Comparison of ENCODE assay signal across 8 cellular contexts in the genomic region with DNA sequence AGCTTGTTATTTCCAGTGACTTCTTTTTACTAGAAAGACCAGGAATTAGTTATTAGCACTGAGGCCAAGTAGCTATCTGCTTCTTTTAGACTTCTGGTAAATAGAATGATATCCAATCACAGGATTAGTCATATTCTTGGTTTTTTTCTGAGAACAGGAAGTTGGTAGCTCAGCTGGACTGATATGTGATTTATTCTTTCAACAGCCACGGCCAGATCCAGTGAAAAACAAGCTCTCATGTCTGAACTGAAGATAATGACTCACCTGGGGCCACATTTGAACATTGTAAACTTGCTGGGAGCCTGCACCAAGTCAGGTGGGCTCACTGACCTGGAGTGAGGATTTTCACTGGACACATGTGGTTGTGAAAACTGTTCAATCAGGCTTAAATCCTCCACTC. TPM values are rescaled to one million over a fixed set of nuclear protein-coding genes. Genes with fewer than 3 reads are reported as not detected.
DNase-seq lines count a peak whose midpoint lies in the region; ATAC-seq and TF ChIP-seq lines count a peak whose summit lies in the region.

No MANE protein-coding gene starts in this region.

- peaks cover 12% of the 10 kb centered on the region for H3K4me1 Mint-ChIP-seq in mesothelial cell of epicardium
- no peaks in the 10 kb centered on the region for H3K4me1 Mint-ChIP-seq in activated T-cell treated with anti-CD3 and anti-CD28 coated beads, Interleukin-2, amount 50 U/mL, for 4 hours (ENCODE audit: low read depth)

- intact Hi-C loops in left ventricle myocardium superior (cut with micrococcal nuclease): no loop called here

- H3K27ac Mint-ChIP-seq in mesothelial cell of epicardium: no peak overlapping the region

- no peak overlapping the region for H3K4me3 Mint-ChIP-seq in mesothelial cell of epicardium
- no peak overlapping the region for H3K4me3 Mint-ChIP-seq in activated T-cell treated with anti-CD3 and anti-CD28 coated beads, Interleukin-2, amount 50 U/mL, for 4 hours

- H3K36me3 Mint-ChIP-seq in mesothelial cell of epicardium: peaks cover 17% of the 10 kb centered on the region
- H3K36me3 Mint-ChIP-seq in activated T-cell treated with anti-CD3 and anti-CD28 coated beads, Interleukin-2, amount 50 U/mL, for 4 hours (ENCODE audit: insufficient read depth): no peaks in the 10 kb centered on the region

- no peak overlapping the region for H3K27ac ChIP-seq in foreskin keratinocyte

- ATAC-seq in GM21619 (IDR thresholded peaks at IDR 0.05; ENCODE audit: unreplicated experiment) (peak; percentile 74), foreskin keratinocyte (peak; percentile 84), left ventricle myocardium superior (no peak)
- no peak for ATAC-seq in activated T-cell treated with anti-CD3 and anti-CD28 coated beads, Interleukin-2, amount 50 U/mL, for 4 hours

- peaks cover 5% of the 10 kb centered on the region for H3K4me1 ChIP-seq in foreskin keratinocyte

- no peaks in the 10 kb centered on the region for H3K27me3 ChIP-seq in foreskin keratinocyte

- peak; percentile 34 for DNase-seq in COLO829 (ENCODE audit: low spot score)
- DNase-seq in NOMO-1 treated with dmso at 0.1 percent for 144 hours (lab: John Stamatoyannopoulos, UW; ENCODE audit: unreplicated experiment): peak; percentile 29
- DNase-seq in foreskin keratinocyte: peak; percentile 65 to 83
- DNase-seq in mesothelial cell of epicardium (ENCODE audit: low spot score in 2 of 2, unreplicated experiment in 2 of 2): no peak
- no peak for DNase-seq in left ventricle myocardium superior
- DNase-seq in activated T-cell treated with anti-CD3 and anti-CD28 coated beads, Interleukin-2, amount 50 U/mL, for 4 hours: no peak
- DNase-seq in hippocampal formation (lab: John Stamatoyannopoulos, UW): no peak

- H3K27me3 Mint-ChIP-seq in mesothelial cell of epicardium (ENCODE audit: low read depth): peaks cover 28% of the 10 kb centered on the region
- H3K27me3 Mint-ChIP-seq in activated T-cell treated with anti-CD3 and anti-CD28 coated beads, Interleukin-2, amount 50 U/mL, for 4 hours (ENCODE audit: low read depth): peaks cover 12% of the 10 kb centered on the region

- peaks cover 10% of the 10 kb centered on the region for H3K9me3 Mint-ChIP-seq in mesothelial cell of epicardium
- peaks cover 6% of the 10 kb centered on the region for H3K9me3 Mint-ChIP-seq in activated T-cell treated with anti-CD3 and anti-CD28 coated beads, Interleukin-2, amount 50 U/mL, for 4 hours

- TF ChIP-seq CTCF in foreskin keratinocyte (conservative IDR thresholded peaks at IDR 0.05): no peak
- no peak for TF ChIP-seq CTCF in mesothelial cell of epicardium (IDR thresholded peaks at IDR 0.05; ENCODE audit: unreplicated experiment)

RNA-seq across cellular contexts. Expression of gene PDGFRA, which starts 48.6 kb away (rescaled TPM):
- total RNA-seq in foreskin keratinocyte (0.07 TPM in 1 of 2 replicates, not detected in the other), mesothelial cell of epicardium (94.4 to 105 TPM (median 100 TPM) in 3 replicates), left ventricle myocardium superior (21.6 TPM)
- polyA plus RNA-seq in foreskin keratinocyte: not detected in 2 replicates
- under 1 TPM; 0.05 to 0.22 (median 0.11) TPM for total RNA-seq in activated T-cell treated with anti-CD3 and anti-CD28 coated beads, Interleukin-2, amount 50 U/mL, for 4 hours

Comparison
In these comparisons a context has a peak if more than half of its experiments do, and no peak if none do; other contexts are left out.
1. DNase-seq: peak in COLO829 (single experiment), NOMO-1 treated with dmso at 0.1 percent for 144 hours (single experiment) and foreskin keratinocyte (2 of 2); none in mesothelial cell of epicardium (0 of 2), left ventricle myocardium superior (single experiment), activated T-cell treated with anti-CD3 and anti-CD28 coated beads, Interleukin-2, amount 50 U/mL, for 4 hours (single experiment) and hippocampal formation (0 of 2).
2. ATAC-seq: peak in GM21619 (single experiment) and foreskin keratinocyte (single experiment); none in left ventricle myocardium superior (single experiment) and activated T-cell treated with anti-CD3 and anti-CD28 coated beads, Interleukin-2, amount 50 U/mL, for 4 hours (0 of 2).
3. RNA of gene PDGFRA, which starts 48.6 kb away (total RNA-seq): 94.4 to 105 TPM in mesothelial cell of epicardium and 21.6 TPM in left ventricle myocardium superior (single experiment); 0.05 to 0.22 TPM in activated T-cell treated with anti-CD3 and anti-CD28 coated beads, Interleukin-2, amount 50 U/mL, for 4 hours and 0.07 TPM in foreskin keratinocyte; every median in the first group is over 10 times any median in the second.